Comparison of ENCODE assay signal across 2 cellular contexts in genomic region chr1:206107168-206107544, GRCh38.
TF ChIP-seq lines count a peak whose summit lies in the region.

No MANE protein-coding gene starts in this region.

TF ChIP-seq in HepG2, 621 proteins besides CTCF, POLR2A, EP300 and RAD21:
- no peak for TF ChIP-seq PRMT3 (CRISPR knock-in tag; IDR thresholded peaks at IDR 0.05; ENCODE audit: borderline replicate concordance, low read depth)

TF ChIP-seq in SK-N-SH, 30 proteins besides CTCF, POLR2A, EP300 and RAD21:
- TF ChIP-seq TCF12 (IDR thresholded peaks at IDR 0.05) (no peak), GATA2 (CRISPR knock-in tag; IDR thresholded peaks at IDR 0.05) (no peak), JUND (IDR thresholded peaks at IDR 0.05) (no peak), MEF2A (IDR thresholded peaks at IDR 0.05; ENCODE audit: borderline replicate concordance, low read depth) (no peak)
